ENCODE assay signal across 8 cellular contexts in genomic region chr13:110116072-110116487, GRCh38.
DNase-seq lines count a peak whose midpoint lies in the region; ATAC-seq, FAIRE-seq and TF ChIP-seq lines count a peak whose summit lies in the region.

No MANE protein-coding gene starts in this region.

- TF ChIP-seq CTCF in gastroesophageal sphincter (IDR thresholded peaks at IDR 0.05) = peak; percentile 73 to 85 (median 82)

- WGBS in gastroesophageal sphincter (ENCODE audit: low coverage in 1 of 2), 2 donors = 25 to 42% methylated on average over 5 to 7 of the region's 23 CpGs

- no peaks in the 10 kb centered on the region for H3K36me3 Mint-ChIP-seq in activated T-cell treated with anti-CD3 and anti-CD28 coated beads, Interleukin-2, amount 50 U/mL, for 24 hours (ENCODE audit: low read depth)

- no peaks in the 10 kb centered on the region for H3K27me3 ChIP-seq in MG63
- no peaks in the 10 kb centered on the region for H3K27me3 ChIP-seq in gastroesophageal sphincter

- no peak overlapping the region for H3K27ac ChIP-seq in gastroesophageal sphincter

- H3K4me1 ChIP-seq in gastroesophageal sphincter = no peaks in the 10 kb centered on the region

- H3K4me3 ChIP-seq in MG63 = no peak overlapping the region
- no peak overlapping the region for H3K4me3 ChIP-seq in gastroesophageal sphincter

- no peaks in the 10 kb centered on the region for H3K9me3 Mint-ChIP-seq in activated T-cell treated with anti-CD3 and anti-CD28 coated beads, Interleukin-2, amount 50 U/mL, for 24 hours

- no peak for TF ChIP-seq POLR2A in gastroesophageal sphincter (IDR thresholded peaks at IDR 0.05)

- H3K27me3 Mint-ChIP-seq in activated T-cell treated with anti-CD3 and anti-CD28 coated beads, Interleukin-2, amount 50 U/mL, for 24 hours = peaks cover 43% of the 10 kb centered on the region

- intact Hi-C loops in sciatic nerve (cut with DNase I) = no loop called here

- no peak for FAIRE-seq in HTR-8/SVneo (lab: Jason Lieb, UNC)

- TF ChIP-seq EP300 in gastroesophageal sphincter (IDR thresholded peaks at IDR 0.05) = no peak

- H3K4me1 Mint-ChIP-seq in activated T-cell treated with anti-CD3 and anti-CD28 coated beads, Interleukin-2, amount 50 U/mL, for 24 hours (ENCODE audit: low read depth) = peaks cover 2% of the 10 kb centered on the region

- peak; percentile 61 for DNase-seq in AG08395 (ENCODE audit: low spot score)
- DNase-seq in GM19240 (ENCODE audit: insufficient read length, low spot score) = peak; percentile 48
- DNase-seq in MG63 = peak; percentile 78
- peak; percentile 68 for DNase-seq in activated T-cell treated with anti-CD3 and anti-CD28 coated beads, Interleukin-2, amount 50 U/mL, for 24 hours
- peak; percentile 78 for DNase-seq in sciatic nerve (ENCODE audit: low spot score)
- no peak for DNase-seq in HTR-8/SVneo (ENCODE audit: insufficient read length, low spot score)
- no peak for DNase-seq in NCI-H446 (lab: John Stamatoyannopoulos, UW)

- H3K9me3 ChIP-seq in MG63 (no peaks in the 10 kb centered on the region), gastroesophageal sphincter (no peaks in the 10 kb centered on the region)

- H3K36me3 ChIP-seq in MG63 = no peaks in the 10 kb centered on the region
- no peaks in the 10 kb centered on the region for H3K36me3 ChIP-seq in gastroesophageal sphincter

- no peak overlapping the region for H3K27ac Mint-ChIP-seq in activated T-cell treated with anti-CD3 and anti-CD28 coated beads, Interleukin-2, amount 50 U/mL, for 24 hours

- H3K4me3 Mint-ChIP-seq in activated T-cell treated with anti-CD3 and anti-CD28 coated beads, Interleukin-2, amount 50 U/mL, for 24 hours = no peak overlapping the region

- peak; percentile 82 for ATAC-seq in gastroesophageal sphincter
- ATAC-seq in sciatic nerve = peak; percentile 88

Comparison
In these comparisons a context has a peak if more than half of its experiments do, and no peak if none do; other contexts are left out.
1. DNase-seq: peak in AG08395 (single experiment), GM19240 (single experiment), MG63 (single experiment), activated T-cell treated with anti-CD3 and anti-CD28 coated beads, Interleukin-2, amount 50 U/mL, for 24 hours (single experiment) and sciatic nerve (single experiment); none in HTR-8/SVneo (single experiment) and NCI-H446 (0 of 2).